Comparison of ENCODE assay signal across 16 cellular contexts in the genomic region with DNA sequence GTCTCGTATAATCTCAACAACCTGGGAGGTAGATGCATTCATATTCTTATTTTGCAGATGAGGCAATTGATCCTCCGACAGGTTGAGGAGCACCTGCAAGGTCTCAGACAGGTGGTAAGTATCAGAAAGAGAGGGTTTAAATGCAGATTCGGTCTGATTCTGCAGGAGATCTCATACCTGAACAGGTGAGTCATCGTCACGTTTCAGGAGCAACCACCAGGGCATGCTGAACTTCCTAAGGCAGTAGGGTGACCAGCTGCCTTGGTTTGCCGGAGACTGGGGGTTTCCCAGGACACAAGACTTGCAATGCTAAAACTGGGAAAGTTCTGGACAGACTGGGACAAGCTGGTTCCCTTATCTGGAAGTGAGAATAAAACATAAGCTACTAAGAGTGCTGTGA.
DNase-seq lines count a peak whose midpoint lies in the region; ATAC-seq and TF ChIP-seq lines count a peak whose summit lies in the region.
"Had no signal": no experiment of that assay in that cellular context is flagged by ENCODE, and none has a peak within 500 bp of the region (broad histone marks: within the 10 kb centered on the region; RNA-seq: fewer than 3 reads in every experiment).

No MANE protein-coding gene starts in this region.

- H3K36me3 Mint-ChIP-seq in GM23338 (ENCODE audit: low read depth) (peaks cover 7% of the 10 kb centered on the region; the same call in 2 of the 3 replicates), WTC11 (peaks cover 6% of the 10 kb centered on the region; the same call in 1 of the 2 replicates)
- H3K36me3 Mint-ChIP-seq: CD4-positive, alpha-beta memory T cell had no signal

- ATAC-seq in GM23338 (peak; percentile 16), WTC11 (peak; percentile 23)

- H3K36me3 ChIP-seq in GM23338 (ENCODE audit: insufficient read depth) (no peaks in the 10 kb centered on the region), iPS-15b (ENCODE audit: control insufficient read depth, insufficient read depth, low read length) (no peaks in the 10 kb centered on the region), smooth muscle cell (ENCODE audit: low read depth) (no peaks in the 10 kb centered on the region)

- DNase-seq in GM23338 (ENCODE audit: low spot score) = peak; percentile 77
- peak; percentile 52 for DNase-seq in WTC11 (ENCODE audit: low spot score)
- no peak for DNase-seq in smooth muscle cell (lab: John Stamatoyannopoulos, UW; ENCODE audit: unreplicated experiment)
- DNase-seq in occipital lobe (lab: John Stamatoyannopoulos, UW) = no peak
- no peak for DNase-seq in NCI-H226
- DNase-seq in KG1 (lab: John Stamatoyannopoulos, UW) = no peak
- DNase-seq: ACHN; CD4-positive, alpha-beta memory T cell; DND-41; GOT3; NCI-H2029; NCI-H524 treated with DMSO at 0.1 percent for 48 hours; NK-92 treated with Interleukin-12 subunit alpha and Interleukin-12 subunit beta, amount 100 ng/mL, for 24 hours had no signal

- H3F3A ChIP-seq in GM23338 (replicated peaks; ENCODE audit: low read depth) = peaks cover 14% of the 10 kb centered on the region
- no peaks in the 10 kb centered on the region for H3F3A ChIP-seq in smooth muscle cell (ENCODE audit: low read depth)

- TF ChIP-seq CTCF in GM23338 (conservative IDR thresholded peaks at IDR 0.05; ENCODE audit: low read depth in 2 of 2) = peak in 1 of 2 experiments; percentile 18; a peak in 1 of 4 replicates
- TF ChIP-seq CTCF in WTC11 (IDR thresholded peaks at IDR 0.05) = no peak
- no peak for TF ChIP-seq CTCF in smooth muscle cell (IDR thresholded peaks at IDR 0.05; ENCODE audit: borderline replicate concordance, insufficient read depth, poor library complexity, severe bottlenecking)

- no peaks in the 10 kb centered on the region for H4K20me1 ChIP-seq in GM23338 (replicated peaks; ENCODE audit: insufficient read depth)
- H4K20me1 ChIP-seq in smooth muscle cell (ENCODE audit: low read depth) = no peaks in the 10 kb centered on the region

- H3K4me1 Mint-ChIP-seq in GM23338 (peaks cover 70% of the 10 kb centered on the region), WTC11 (peaks cover 81% of the 10 kb centered on the region)
- H3K4me1 Mint-ChIP-seq: B cell; CD4-positive, alpha-beta memory T cell had no signal

- no peaks in the 10 kb centered on the region for H3K27me3 ChIP-seq in GM23338 (ENCODE audit: insufficient read depth)
- H3K27me3 ChIP-seq in iPS-15b (ENCODE audit: control insufficient read depth, insufficient read depth, low read length) = no peaks in the 10 kb centered on the region
- H3K27me3 ChIP-seq in smooth muscle cell (ENCODE audit: low read depth) = peaks cover 13% of the 10 kb centered on the region

- peak overlapping the region; percentile 51 for H3K9ac ChIP-seq in iPS-15b (ENCODE audit: low read depth, low read length)
- no peak overlapping the region for H3K9ac ChIP-seq in smooth muscle cell (ENCODE audit: low read depth)

- H3K27ac Mint-ChIP-seq in GM23338 (peak overlapping the region; percentile 95), WTC11 (peak overlapping the region; percentile 100)
- H3K27ac Mint-ChIP-seq: B cell; CD4-positive, alpha-beta memory T cell had no signal

- CTCF ChIA-PET in WTC11 (lab: Charles Lee) = interaction anchor here (1.4 to 2.2 kb wide), 2 partner anchors 211 to 363 kb away, joined by 4 to 12 read pairs; no protein-coding TSS in a partner anchor

- H2AFZ ChIP-seq in GM23338 (no peak overlapping the region), smooth muscle cell (ENCODE audit: low read depth) (no peak overlapping the region)

- POLR2A ChIA-PET in WTC11 (lab: Charles Lee) = interaction anchor here (1.2 to 1.3 kb wide), 2 partner anchors 30 to 67 kb away, joined by 3 to 4 read pairs; no protein-coding TSS in a partner anchor

- peak overlapping the region; percentile 97 for H3K27ac ChIP-seq in GM23338 (ENCODE audit: low read depth)
- H3K27ac ChIP-seq in smooth muscle cell (ENCODE audit: low read depth) = no peak overlapping the region
- H3K27ac ChIP-seq: SK-N-MC had no signal

- no peaks in the 10 kb centered on the region for H3K9me3 Mint-ChIP-seq in GM23338
- peaks cover 10% of the 10 kb centered on the region for H3K9me3 Mint-ChIP-seq in WTC11
- H3K9me3 Mint-ChIP-seq: CD4-positive, alpha-beta memory T cell had no signal

- H3K4me1 ChIP-seq in GM23338 (ENCODE audit: insufficient read depth) (peaks cover 51% of the 10 kb centered on the region), iPS-15b (ENCODE audit: control insufficient read depth, insufficient read depth, low read length) (peaks cover 45% of the 10 kb centered on the region), smooth muscle cell (ENCODE audit: low read depth) (peaks cover 9% of the 10 kb centered on the region)

- H3K4me2 ChIP-seq in GM23338 (peak overlapping the region; percentile 48), smooth muscle cell (peak overlapping the region; percentile 8)

- H3K27me3 Mint-ChIP-seq in GM23338 (ENCODE audit: insufficient read depth, low read depth, poor library complexity) (peaks cover 13% of the 10 kb centered on the region), WTC11 (ENCODE audit: low read depth) (no peaks in the 10 kb centered on the region)
- H3K27me3 Mint-ChIP-seq: B cell had no signal

- peak overlapping the region; percentile 1; the same call in 1 of the 2 replicates for H3K4me3 ChIP-seq in GM23338
- H3K4me3 ChIP-seq in iPS-15b (ENCODE audit: low read depth, low read length) = peak overlapping the region; percentile 28
- H3K4me3 ChIP-seq in smooth muscle cell = no peak overlapping the region
- H3K4me3 ChIP-seq: SK-N-MC had no signal

- no peaks in the 10 kb centered on the region for H3K79me2 ChIP-seq in GM23338 (replicated peaks; ENCODE audit: insufficient read depth)
- no peaks in the 10 kb centered on the region for H3K79me2 ChIP-seq in smooth muscle cell (ENCODE audit: low read depth)

- no peaks in the 10 kb centered on the region for H3K9me3 ChIP-seq in iPS-15b (ENCODE audit: control insufficient read depth, insufficient read depth, low read length)
- H3K9me3 ChIP-seq in smooth muscle cell (replicated peaks; ENCODE audit: low read depth) = no peaks in the 10 kb centered on the region

- H3K9me2 ChIP-seq in GM23338 (ENCODE audit: insufficient read depth) = peaks cover 3% of the 10 kb centered on the region

- WGBS in smooth muscle cell (ENCODE audit: low lambda C conversion rate) = 26% methylated on average over 6 of the region's 6 CpGs

- H3K4me3 Mint-ChIP-seq in GM23338 = peak overlapping the region; percentile 8; the same call in 1 of the 3 replicates
- peak overlapping the region; percentile 34 for H3K4me3 Mint-ChIP-seq in WTC11
- H3K4me3 Mint-ChIP-seq: B cell had no signal

TF ChIP-seq in GM23338, 12 proteins besides CTCF, POLR2A, EP300 and RAD21 (continues in another document):
- no peak for TF ChIP-seq POLR2AphosphoS5 (IDR thresholded peaks at IDR 0.05; ENCODE audit: low read depth)
- peak; percentile 75 for TF ChIP-seq NANOG (IDR thresholded peaks at IDR 0.05; ENCODE audit: borderline replicate concordance)

TF ChIP-seq in WTC11, 78 proteins besides CTCF, POLR2A, EP300 and RAD21:
- TF ChIP-seq, protein P1, sequence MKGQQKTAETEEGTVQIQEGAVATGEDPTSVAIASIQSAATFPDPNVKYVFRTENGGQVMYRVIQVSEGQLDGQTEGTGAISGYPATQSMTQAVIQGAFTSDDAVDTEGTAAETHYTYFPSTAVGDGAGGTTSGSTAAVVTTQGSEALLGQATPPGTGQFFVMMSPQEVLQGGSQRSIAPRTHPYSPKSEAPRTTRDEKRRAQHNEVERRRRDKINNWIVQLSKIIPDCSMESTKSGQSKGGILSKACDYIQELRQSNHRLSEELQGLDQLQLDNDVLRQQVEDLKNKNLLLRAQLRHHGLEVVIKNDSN (CRISPR knock-in tag; IDR thresholded peaks at IDR 0.05) = peak; percentile 42; the same call in 1 of the 2 replicates
- TF ChIP-seq, protein P2, sequence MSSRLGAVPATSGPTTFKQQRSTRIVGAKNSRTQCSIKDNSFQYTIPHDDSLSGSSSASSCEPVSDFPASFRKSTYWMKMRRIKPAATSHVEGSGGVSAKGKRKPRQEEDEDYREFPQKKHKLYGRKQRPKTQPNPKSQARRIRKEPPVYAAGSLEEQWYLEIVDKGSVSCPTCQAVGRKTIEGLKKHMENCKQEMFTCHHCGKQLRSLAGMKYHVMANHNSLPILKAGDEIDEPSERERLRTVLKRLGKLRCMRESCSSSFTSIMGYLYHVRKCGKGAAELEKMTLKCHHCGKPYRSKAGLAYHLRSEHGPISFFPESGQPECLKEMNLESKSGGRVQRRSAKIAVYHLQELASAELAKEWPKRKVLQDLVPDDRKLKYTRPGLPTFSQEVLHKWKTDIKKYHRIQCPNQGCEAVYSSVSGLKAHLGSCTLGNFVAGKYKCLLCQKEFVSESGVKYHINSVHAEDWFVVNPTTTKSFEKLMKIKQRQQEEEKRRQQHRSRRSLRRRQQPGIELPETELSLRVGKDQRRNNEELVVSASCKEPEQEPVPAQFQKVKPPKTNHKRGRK (CRISPR knock-in tag; IDR thresholded peaks at IDR 0.05; ENCODE audit: borderline replicate concordance) = no peak
- TF ChIP-seq, protein P3, sequence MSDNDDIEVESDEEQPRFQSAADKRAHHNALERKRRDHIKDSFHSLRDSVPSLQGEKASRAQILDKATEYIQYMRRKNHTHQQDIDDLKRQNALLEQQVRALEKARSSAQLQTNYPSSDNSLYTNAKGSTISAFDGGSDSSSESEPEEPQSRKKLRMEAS (CRISPR knock-in tag; IDR thresholded peaks at IDR 0.05) = peak; percentile 34; the same call in 1 of the 2 replicates
- TF ChIP-seq TEAD1 (CRISPR knock-in tag; IDR thresholded peaks at IDR 0.05) = peak; percentile 44; the same call in 1 of the 2 replicates
TF ChIP-seq in WTC11: peak in this region for 3.

Comparison
In these comparisons a context has a peak if more than half of its experiments do, and no peak if none do; other contexts are left out.
1. DNase-seq: peak in GM23338 (single experiment) and WTC11 (single experiment); none in smooth muscle cell (single experiment), occipital lobe (single experiment), NCI-H226 (single experiment) and KG1 (single experiment).